ENCODE assay signal across 1 cellular context in genomic region chr1:165647970-165648369, GRCh38.
TF ChIP-seq lines count a peak whose summit lies in the region.

No MANE protein-coding gene starts in this region.

TF ChIP-seq in endothelial cell of umbilical vein, 7 proteins besides CTCF, POLR2A, EP300 and RAD21:
- no peak for TF ChIP-seq FOS (IDR thresholded peaks at IDR 0.05; ENCODE audit: borderline replicate concordance, insufficient read depth, low read length)
- no peak for TF ChIP-seq POLR2AphosphoS5 (IDR thresholded peaks at IDR 0.05; ENCODE audit: insufficient read depth, low read depth, low read length)
- TF ChIP-seq JUN (IDR thresholded peaks at IDR 0.05; ENCODE audit: borderline replicate concordance, insufficient read depth, insufficient read length, low read depth) = no peak
- no peak for TF ChIP-seq EZH2 (IDR thresholded peaks at IDR 0.05; ENCODE audit: borderline replicate concordance, low read depth, low read length, severe bottlenecking)
- TF ChIP-seq GATA2 (IDR thresholded peaks at IDR 0.05; ENCODE audit: insufficient read depth, insufficient read length, low read depth, low read length) = no peak
- no peak for TF ChIP-seq MAX (IDR thresholded peaks at IDR 0.05; ENCODE audit: insufficient read depth, insufficient read length)
- no peak for TF ChIP-seq MYC (IDR thresholded peaks at IDR 0.05; ENCODE audit: low read depth, low read length)
